ENCODE assay signal across 9 cellular contexts in the genomic region with DNA sequence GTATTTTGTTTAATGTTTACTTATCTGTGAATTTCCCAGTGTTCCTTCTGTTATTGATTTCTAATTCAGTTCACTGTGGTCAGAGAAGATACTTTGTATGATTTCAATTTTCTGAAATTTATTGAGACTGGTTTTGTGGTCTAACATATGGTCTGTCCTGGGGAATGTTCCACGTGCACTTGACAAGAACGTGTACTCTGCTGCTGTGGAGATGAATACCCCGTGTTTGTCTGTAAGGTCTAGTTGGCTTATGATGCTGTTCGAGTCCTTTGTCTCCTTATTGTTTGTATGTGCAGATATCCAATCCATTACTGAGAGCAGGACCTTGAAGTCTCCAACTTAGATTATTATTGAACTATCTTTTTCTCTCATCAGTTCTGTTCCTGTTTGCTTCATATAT.
"Had no signal": no experiment of that assay in that cellular context is flagged by ENCODE, and none has a peak within 500 bp of the region (broad histone marks: within the 10 kb centered on the region; RNA-seq: fewer than 3 reads in every experiment).

No MANE protein-coding gene starts in this region.

- DNase-seq: GM23248, H9, HFFc6, Karpas-422, KBM-7 had no signal

- H3K27ac ChIP-seq: GM23248, HL-60, KMS-11 had no signal

- ATAC-seq: HCT116, HepG2 had no signal

- H3K4me3 ChIP-seq: GM23248 had no signal
